23 cellular contexts compared by ENCODE assay signal in the genomic region with DNA sequence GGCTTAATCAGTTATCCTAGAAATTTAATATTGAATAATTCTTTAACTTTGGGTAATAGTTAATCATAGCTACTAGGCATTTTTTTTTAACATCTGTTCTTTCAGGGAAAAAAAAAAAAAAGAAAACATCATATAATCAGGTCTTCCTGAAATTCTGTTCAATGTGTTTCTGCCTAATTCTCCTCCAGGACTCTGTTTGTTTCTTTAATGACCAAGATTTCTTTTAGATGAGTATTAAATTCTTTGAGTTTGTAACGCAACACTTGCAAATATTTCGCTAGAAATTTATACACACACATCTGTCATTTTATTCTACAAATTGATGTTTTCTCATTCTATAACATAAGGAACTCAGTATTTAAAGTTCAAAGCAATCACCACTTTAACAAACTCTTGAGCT.
"Had no signal": no experiment of that assay in that cellular context is flagged by ENCODE, and none has a peak within 500 bp of the region (broad histone marks: within the 10 kb centered on the region; RNA-seq: fewer than 3 reads in every experiment).

No MANE protein-coding gene starts in this region.

- H3K4me1 ChIP-seq: left lung, lower lobe of right lung, right atrium auricular region, tibial nerve, uterus had no signal

- H3K4me2 ChIP-seq: smooth muscle cell had no signal

- H3K27ac ChIP-seq: left lung, lower lobe of right lung, parathyroid adenoma, right atrium auricular region, right lobe of liver, tibial nerve, uterus had no signal

- H3K9ac ChIP-seq: parathyroid adenoma had no signal

- FAIRE-seq: kidney had no signal

- H3K4me3 ChIP-seq: left lung, lower lobe of right lung, right atrium auricular region, right lobe of liver, smooth muscle cell, tibial nerve, uterus had no signal

- H3K9me3 ChIP-seq: left lung, lower lobe of right lung, right atrium auricular region, right lobe of liver, tibial nerve, uterus had no signal

- DNase-seq: immature natural killer cell; kidney; left colon; left lung; lower lobe of right lung; mammary epithelial cell; mesenchymal stem cell; naive thymus-derived CD8-positive, alpha-beta T cell; nucleus accumbens; right lobe of liver; stimulated activated CD4-positive, alpha-beta T cell treated with anti-CD3 and anti-CD28 coated beads, Interleukin-1b, Interleukin-23, amount 100 ng/mL, for 48 hours; stimulated activated CD4-positive, alpha-beta T cell treated with anti-CD3 and anti-CD28 coated beads, Interleukin-2, amount 100 ng/mL, for 48 hours; stimulated activated CD4-positive, alpha-beta T cell treated with anti-CD3 and anti-CD28 coated beads, Interleukin-4, amount 100 ng/mL, for 4 hours; stimulated activated CD8-positive, alpha-beta memory T cell treated with anti-CD3 and anti-CD28 coated beads, Interleukin-4, amount 100 ng/mL, for 48 hours; stimulated activated naive CD4-positive, alpha-beta T cell treated with Interleukin-2 at 50 U/mL for 16 hours; stimulated activated naive CD8-positive, alpha-beta T cell treated with anti-CD3 and anti-CD28 coated beads, Interleukin-15, amount 100 ng/mL, for 72 hours; substantia nigra; uterus had no signal

- H3K36me3 ChIP-seq: left lung, lower lobe of right lung, right atrium auricular region, right lobe of liver, tibial nerve, uterus had no signal

- ATAC-seq: left colon; left lung; lower lobe of right lung; naive thymus-derived CD8-positive, alpha-beta T cell; right lobe of liver; stimulated activated memory B cell treated with anti-CD40 and anti-IgM and Interleukin-4, amounts not matched to agents 10 μg/mL and 1 μg/mL and 100 μg/mL, for 72 hours; stimulated activated naive CD8-positive, alpha-beta T cell treated with anti-CD3 and anti-CD28 coated beads, Interleukin-15, amount 100 ng/mL, for 72 hours had no signal
